Comparison of ENCODE assay signal across 39 cellular contexts in genomic region chr11:124012697-124013096, GRCh38. TPM values are rescaled to one million over a fixed set of nuclear protein-coding genes. Genes with fewer than 3 reads are reported as not detected.
"Had no signal": no experiment of that assay in that cellular context is flagged by ENCODE, and none has a peak within 500 bp of the region (broad histone marks: within the 10 kb centered on the region; RNA-seq: fewer than 3 reads in every experiment).

A gene with protein sequence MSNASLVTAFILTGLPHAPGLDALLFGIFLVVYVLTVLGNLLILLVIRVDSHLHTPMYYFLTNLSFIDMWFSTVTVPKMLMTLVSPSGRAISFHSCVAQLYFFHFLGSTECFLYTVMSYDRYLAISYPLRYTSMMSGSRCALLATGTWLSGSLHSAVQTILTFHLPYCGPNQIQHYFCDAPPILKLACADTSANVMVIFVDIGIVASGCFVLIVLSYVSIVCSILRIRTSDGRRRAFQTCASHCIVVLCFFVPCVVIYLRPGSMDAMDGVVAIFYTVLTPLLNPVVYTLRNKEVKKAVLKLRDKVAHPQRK (plus strand): TSS chr11:124012997. CDS start chr11:124015575, 2,578 bp downstream.

- H3K27me3 ChIP-seq: MG63 had no signal

- H3K9me3 ChIP-seq: MG63 had no signal

- H3K36me3 ChIP-seq: MG63 had no signal

- H3K4me3 ChIP-seq: MG63 had no signal

- DNase-seq: Karpas-422, Kasumi-1, MG63, MM.1S, MV-4-11, NCI-H1048, NCI-H1092, NCI-H1092 treated with DMSO at 0.1 percent for 48 hours, NCI-H1105, NCI-H1105 treated with DMSO at 0.1 percent for 48 hours, NCI-H1417, NCI-H1417 treated with DMSO at 0.1 percent for 48 hours, NCI-H1436, NCI-H1436 treated with DMSO at 0.1 percent for 48 hours, NCI-H146, NCI-H1694, NCI-H1694 treated with DMSO at 0.1 percent for 48 hours, NCI-H187, NCI-H187 treated with DMSO at 0.1 percent for 48 hours, NCI-H1930, NCI-H2029, NCI-H2029 treated with DMSO at 0.1 percent for 48 hours, NCI-H2081, NCI-H2081 treated with DMSO at 0.1 percent for 48 hours, NCI-H2107, NCI-H2171, NCI-H2171 treated with DMSO at 0.1 percent for 48 hours, NCI-H2227 treated with DMSO at 0.1 percent for 48 hours, NCI-H226, NCI-H345, NCI-H446, NCI-H446 treated with DMSO at 0.1 percent for 48 hours, NCI-H510A, NCI-H510A treated with DMSO at 0.1 percent for 48 hours, NCI-H524 had no signal

RNA-seq across cellular contexts. Expression of the gene that starts here (rescaled TPM):
- total RNA-seq: LHCN-M2, M059J, MCF 10A, NCI-H460 had no signal
